14 cellular contexts compared by ENCODE assay signal in the genomic region with DNA sequence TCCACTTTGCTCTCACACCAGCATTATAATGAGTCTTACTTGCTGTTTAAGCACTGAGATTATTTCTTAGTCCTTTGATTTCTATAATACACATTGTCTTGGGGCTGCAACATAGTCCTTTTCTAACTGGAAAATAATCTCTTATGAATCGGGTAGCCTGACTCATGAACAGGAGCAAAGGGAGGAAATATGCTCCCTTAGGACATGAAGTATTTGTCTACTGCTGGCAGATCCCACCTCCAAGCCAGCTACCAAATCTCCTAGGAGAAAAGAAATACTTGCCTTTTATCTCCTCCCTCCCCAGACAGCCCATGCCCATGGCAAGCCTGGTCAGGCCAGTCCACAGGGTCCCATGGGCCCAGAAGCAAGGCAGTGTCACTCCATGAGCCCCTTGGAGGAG. TPM values are rescaled to one million over a fixed set of nuclear protein-coding genes. Genes with fewer than 3 reads are reported as not detected.
DNase-seq lines count a peak whose midpoint lies in the region; ATAC-seq and TF ChIP-seq lines count a peak whose summit lies in the region.
"Had no signal": no experiment of that assay in that cellular context is flagged by ENCODE, and none has a peak within 500 bp of the region (broad histone marks: within the 10 kb centered on the region; RNA-seq: fewer than 3 reads in every experiment).

No MANE protein-coding gene starts in this region.

- H3K9me3 ChIP-seq in GM23248 (ENCODE audit: low read depth) (no peaks in the 10 kb centered on the region), psoas muscle (no peaks in the 10 kb centered on the region)
- H3K9me3 ChIP-seq: Peyer's patch had no signal

- H3K27ac ChIP-seq in GM23248 (no peak overlapping the region), psoas muscle (peak overlapping the region; percentile 54)
- H3K27ac ChIP-seq: C4-2B, Peyer's patch had no signal

- no peaks in the 10 kb centered on the region for H3K79me2 ChIP-seq in GM23248 (ENCODE audit: insufficient read depth)

- H3K4me1 ChIP-seq in GM23248 (ENCODE audit: insufficient read depth) (no peaks in the 10 kb centered on the region), psoas muscle (peaks cover 4% of the 10 kb centered on the region)
- H3K4me1 ChIP-seq: Peyer's patch had no signal

- no peaks in the 10 kb centered on the region for H4K20me1 ChIP-seq in GM23248 (ENCODE audit: insufficient read depth)

- TF ChIP-seq CTCF in cardiac fibroblast (IDR thresholded peaks at IDR 0.05; ENCODE audit: low read depth, low read length) (no peak), fibroblast of pulmonary artery (IDR thresholded peaks at IDR 0.05; ENCODE audit: low read length, missing control alignments) (no peak), psoas muscle (IDR thresholded peaks at IDR 0.05) (no peak)

- no peak for ATAC-seq in psoas muscle
- no peak for ATAC-seq in GM18511 (IDR thresholded peaks at IDR 0.05; ENCODE audit: unreplicated experiment)
- ATAC-seq in HG03135 (IDR thresholded peaks at IDR 0.05; ENCODE audit: unreplicated experiment): no peak
- ATAC-seq: Right ventricle myocardium inferior had no signal

- in situ Hi-C loops in GM23248 (cut with MboI): no loop called here

- WGBS in GM23248 (ENCODE audit: low coverage in 1 of 2, low lambda C conversion rate in 2 of 2, missing lambda C conversion rate in 2 of 2), 2 experiments: 81 to 82% methylated on average over 1 of the region's 1 CpG
- 66 to 72% (median 67%) methylated on average over 1 of the region's 1 CpG for WGBS in psoas muscle, 3 donors

- peak; percentile 11 for DNase-seq in GM23248
- peak; percentile 55 to 62 for DNase-seq in cardiac fibroblast (ENCODE audit: low read depth in 2 of 2)
- peak; percentile 32 for DNase-seq in fibroblast of pulmonary artery (ENCODE audit: low read depth)
- DNase-seq in psoas muscle: no peak
- DNase-seq in NCI-H226: no peak
- no peak for DNase-seq in DMS 273 treated with DMSO at 0.1 percent for 48 hours (lab: John Stamatoyannopoulos, UW)
- DNase-seq: GDM1, NCI-H1436, Peyer's patch had no signal

- H3K4me3 ChIP-seq in GM23248: no peak overlapping the region
- no peak overlapping the region for H3K4me3 ChIP-seq in cardiac fibroblast (replicated peaks in 1 of 2; ENCODE audit: low read depth in 2 of 2, low read length in 2 of 2)
- no peak overlapping the region for H3K4me3 ChIP-seq in fibroblast of pulmonary artery (replicated peaks; ENCODE audit: low read depth, low read length)
- no peak overlapping the region for H3K4me3 ChIP-seq in psoas muscle
- H3K4me3 ChIP-seq: GM23338, Peyer's patch had no signal

- no peak overlapping the region for H2AFZ ChIP-seq in GM23248
- H2AFZ ChIP-seq: GM23338 had no signal

- intact Hi-C loops in psoas muscle (cut with DNase I): no loop called here

- peaks cover 34% of the 10 kb centered on the region; the same call in 1 of the 2 replicates for H3K36me3 ChIP-seq in GM23248 (ENCODE audit: low read depth)
- H3K36me3 ChIP-seq in psoas muscle (ENCODE audit: insufficient read depth in 1 of 2, low read depth in 1 of 2): peaks cover 8 to 99% of the 10 kb centered on the region in 2 donors

- no peaks in the 10 kb centered on the region for H3K9me2 ChIP-seq in GM23248 (ENCODE audit: insufficient read depth)

- no peak overlapping the region for H3K9ac ChIP-seq in GM23248

- no peaks in the 10 kb centered on the region for H3F3A ChIP-seq in GM23248 (ENCODE audit: insufficient read depth)

- no peak overlapping the region for H3K4me2 ChIP-seq in GM23248 (ENCODE audit: unreplicated experiment)
- H3K4me2 ChIP-seq: GM23338 had no signal

- H3K27me3 ChIP-seq in GM23248 (replicated peaks; ENCODE audit: insufficient read depth) (no peaks in the 10 kb centered on the region), psoas muscle (ENCODE audit: insufficient read depth in 3 of 3, low read length in 2 of 3) (no peaks in the 10 kb centered on the region)
- H3K27me3 ChIP-seq: Peyer's patch had no signal

RNA-seq across cellular contexts. Expression of a gene that starts 37.0 kb away (rescaled TPM):
- 0.63 and 0.65 TPM in 2 replicates for total RNA-seq in GM23248 (2014; rRNA removed; shearing (Covaris generic))
- polyA plus RNA-seq in GM23248 (2016; fragmentation: Nextera tagmentation; extraction: Ambion mirVana): 1.1 and 1.2 TPM in 2 replicates
- total RNA-seq in psoas muscle: 1 to 10 TPM in 1 of 4 donors, under 1 TPM in 3; 0.44 to 1.4 (median 0.66) TPM
- polyA plus RNA-seq in psoas muscle: under 1 TPM; 0.10 to 0.39 (median 0.23) TPM

Comparison
In these comparisons a context has a peak if more than half of its experiments do, and no peak if none do; other contexts are left out.
1. DNase-seq: peak in GM23248 (single experiment), cardiac fibroblast (2 of 2) and fibroblast of pulmonary artery (single experiment); none in psoas muscle (0 of 2), NCI-H226 (single experiment) and DMS 273 treated with DMSO at 0.1 percent for 48 hours (single experiment).